Comparison of ENCODE assay signal across 19 cellular contexts in the genomic region with DNA sequence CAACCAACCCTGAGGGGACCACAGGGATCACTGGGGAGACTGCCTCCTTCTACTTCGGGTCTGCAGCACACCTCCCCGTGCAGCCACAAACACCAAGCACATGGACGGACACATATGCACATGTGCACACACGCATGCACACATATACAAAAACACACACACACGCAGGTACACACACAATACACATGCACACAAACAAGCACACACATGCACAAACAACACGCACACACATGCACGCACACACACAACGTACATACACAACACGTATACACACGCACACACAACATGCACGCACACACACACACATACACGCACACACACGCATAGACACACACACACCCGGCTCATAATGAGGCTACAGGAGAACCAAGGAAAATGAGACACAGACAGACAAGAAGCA.
DNase-seq lines count a peak whose midpoint lies in the region; ATAC-seq, FAIRE-seq and TF ChIP-seq lines count a peak whose summit lies in the region.
"Had no signal": no experiment of that assay in that cellular context is flagged by ENCODE, and none has a peak within 500 bp of the region (broad histone marks: within the 10 kb centered on the region; RNA-seq: fewer than 3 reads in every experiment).

No MANE protein-coding gene starts in this region.

- H3K79me2 ChIP-seq in HepG2 (ENCODE audit: insufficient read depth, low read length) (no peaks in the 10 kb centered on the region), parathyroid adenoma (no peaks in the 10 kb centered on the region)

- H3K27me3 ChIP-seq in HepG2 (ENCODE audit: control insufficient read depth in 1 of 2, insufficient read depth in 2 of 2, low read length in 2 of 2) (no peaks in the 10 kb centered on the region), right lobe of liver (no peaks in the 10 kb centered on the region), bronchial epithelial cell (ENCODE audit: control insufficient read depth, insufficient read depth, low read length) (no peaks in the 10 kb centered on the region), parathyroid adenoma (ENCODE audit: control insufficient read depth, insufficient read depth, low read length) (no peaks in the 10 kb centered on the region)
- H3K27me3 ChIP-seq: BLaER1 had no signal

- no peak for ATAC-seq in HepG2
- no peak for ATAC-seq in right lobe of liver
- ATAC-seq in stimulated activated memory B cell treated with anti-CD40 and anti-IgM and Interleukin-4, amounts not matched to agents 10 μg/mL and 1 μg/mL and 100 μg/mL, for 72 hours, result no peak

- peaks cover 39% of the 10 kb centered on the region for H3K36me3 Mint-ChIP-seq in stimulated activated memory B cell treated with anti-CD40 and anti-IgM and Interleukin-4, amounts not matched to agents 10 μg/mL and 1 μg/mL and 100 μg/mL, for 72 hours

- TF ChIP-seq POLR2A in HepG2 (IDR thresholded peaks at IDR 0.05; ENCODE audit: insufficient read depth in 1 of 2, low read depth in 2 of 2, low read length in 2 of 2) (no peak), right lobe of liver (IDR thresholded peaks at IDR 0.05) (no peak)

- no peaks in the 10 kb centered on the region for H3K9me3 Mint-ChIP-seq in stimulated activated memory B cell treated with anti-CD40 and anti-IgM and Interleukin-4, amounts not matched to agents 10 μg/mL and 1 μg/mL and 100 μg/mL, for 72 hours
- H3K9me3 Mint-ChIP-seq: CD8-positive, alpha-beta memory T cell; HFFc6 had no signal

- CTCF ChIA-PET in HepG2 (lab: Yijun Ruan, JAX; ENCODE audit: low intra/inter-chr PET ratio, low total read pairs), result no interaction called here

- H4K20me1 ChIP-seq in HepG2 (ENCODE audit: insufficient read depth, low read length), result no peaks in the 10 kb centered on the region
- H4K20me1 ChIP-seq: BLaER1 had no signal

- POLR2A ChIA-PET in HepG2 (lab: Yijun Ruan, JAX), result no interaction called here

- H3K4me1 ChIP-seq in HepG2 (ENCODE audit: insufficient read depth, low read length) (no peaks in the 10 kb centered on the region), right lobe of liver (no peaks in the 10 kb centered on the region), parathyroid adenoma (peaks cover 30% of the 10 kb centered on the region)
- H3K4me1 ChIP-seq: BLaER1, Caco-2 had no signal

- intact Hi-C loops in HepG2 (cut with micrococcal nuclease; ENCODE audit: unreplicated experiment) (no loop called here), right lobe of liver (cut with DNase I) (no loop called here)

- TF ChIP-seq EP300 in HepG2 (IDR thresholded peaks at IDR 0.05; ENCODE audit: low read depth in 2 of 2, low read length in 2 of 2) (no peak), HepG2 (CRISPR knock-in tag; IDR thresholded peaks at IDR 0.05; ENCODE audit: borderline replicate concordance) (no peak)

- no peak overlapping the region for H3K27ac Mint-ChIP-seq in stimulated activated memory B cell treated with anti-CD40 and anti-IgM and Interleukin-4, amounts not matched to agents 10 μg/mL and 1 μg/mL and 100 μg/mL, for 72 hours
- H3K27ac Mint-ChIP-seq: CD8-positive, alpha-beta memory T cell; HFFc6 had no signal

- no peaks in the 10 kb centered on the region for H3K4me1 Mint-ChIP-seq in stimulated activated memory B cell treated with anti-CD40 and anti-IgM and Interleukin-4, amounts not matched to agents 10 μg/mL and 1 μg/mL and 100 μg/mL, for 72 hours
- H3K4me1 Mint-ChIP-seq: CD8-positive, alpha-beta memory T cell had no signal

- BruUV-seq in HepG2 (replicated peaks; lab: Mats Ljungman, UMichigan), result no TSS peak

- FAIRE-seq in HepG2 (lab: Jason Lieb, UNC), result no peak
- peak; percentile 95 for FAIRE-seq in bronchial epithelial cell (lab: Jason Lieb, UNC)
- FAIRE-seq: GM18507 had no signal

- H2AFZ ChIP-seq in HepG2 (ENCODE audit: low read length) (no peak overlapping the region), parathyroid adenoma (peak overlapping the region; percentile 76)
- H2AFZ ChIP-seq: GM23248 had no signal

- in situ Hi-C loops in HepG2 (cut with HindIII; ENCODE audit: extremely low pct_ligation_motif_present, low pct_unique_long_range_greater_than_20kb), result no loop called here

- H3K4me3 ChIP-seq in HepG2 (replicated peaks in 1 of 3; ENCODE audit: insufficient read depth in 1 of 3, low read depth in 2 of 3, low read length in 3 of 3), result no peak overlapping the region
- H3K4me3 ChIP-seq in right lobe of liver, result no peak overlapping the region
- no peak overlapping the region for H3K4me3 ChIP-seq in bronchial epithelial cell (ENCODE audit: low read depth, low read length)
- no peak overlapping the region for H3K4me3 ChIP-seq in parathyroid adenoma (ENCODE audit: low read depth, low read length)
- H3K4me3 ChIP-seq: BLaER1, GM23248 had no signal

- H3K9me3 ChIP-seq in HepG2 (ENCODE audit: low read length) (no peaks in the 10 kb centered on the region), right lobe of liver (no peaks in the 10 kb centered on the region), parathyroid adenoma (ENCODE audit: control insufficient read depth, low read length) (no peaks in the 10 kb centered on the region)
- H3K9me3 ChIP-seq: Caco-2 had no signal

- H3K9ac ChIP-seq in HepG2 (ENCODE audit: insufficient read depth, low read depth, low read length), result no peak overlapping the region
- no peak overlapping the region for H3K9ac ChIP-seq in parathyroid adenoma
- H3K9ac ChIP-seq: BLaER1, GM23248 had no signal

- DNase-seq in HepG2 (ENCODE audit: low spot score) (no peak), right lobe of liver (no peak), bronchial epithelial cell (ENCODE audit: low read depth) (no peak), dermis blood vessel endothelial cell (no peak), NCI-H2029 (lab: John Stamatoyannopoulos, UW) (no peak)
- DNase-seq: 8988T; AML-193; Caco-2; CD8-positive, alpha-beta memory T cell; DMS53; GF-D8; GM23248; H7; HFFc6; KBM-7 had no signal

- H3K4me3 Mint-ChIP-seq in stimulated activated memory B cell treated with anti-CD40 and anti-IgM and Interleukin-4, amounts not matched to agents 10 μg/mL and 1 μg/mL and 100 μg/mL, for 72 hours, result no peak overlapping the region
- H3K4me3 Mint-ChIP-seq: CD8-positive, alpha-beta memory T cell; HFFc6 had no signal

- no peak overlapping the region for H3K27ac ChIP-seq in HepG2 (ENCODE audit: extremely low read length, insufficient read depth, low read length)
- no peak overlapping the region for H3K27ac ChIP-seq in right lobe of liver
- no peak overlapping the region for H3K27ac ChIP-seq in parathyroid adenoma
- H3K27ac ChIP-seq: BLaER1, GM23248 had no signal

- 72% methylated on average over 10 of the region's 14 CpGs for WGBS in HepG2 (ENCODE audit: low lambda C conversion rate)
- WGBS in right lobe of liver (ENCODE audit: insufficient coverage, low coverage, low lambda C conversion rate, missing lambda C conversion rate), result 91% methylated on average over 11 of the region's 14 CpGs

- no peaks in the 10 kb centered on the region for H3K36me3 ChIP-seq in HepG2 (replicated peaks in 1 of 2; ENCODE audit: control insufficient read depth in 1 of 2, insufficient read depth in 2 of 2, low read length in 2 of 2)
- H3K36me3 ChIP-seq in right lobe of liver, result peaks cover 0 to 4% (median 0%) of the 10 kb centered on the region in 4 donors
- H3K36me3 ChIP-seq in bronchial epithelial cell (ENCODE audit: control insufficient read depth, insufficient read depth, low read length), result no peaks in the 10 kb centered on the region
- no peaks in the 10 kb centered on the region for H3K36me3 ChIP-seq in parathyroid adenoma (ENCODE audit: control insufficient read depth, insufficient read depth, low read length)
- H3K36me3 ChIP-seq: BLaER1 had no signal

- H3K4me2 ChIP-seq in HepG2 (ENCODE audit: low read depth, low read length), result no peak overlapping the region
- peak overlapping the region; percentile 55 for H3K4me2 ChIP-seq in parathyroid adenoma (ENCODE audit: low read length)
- H3K4me2 ChIP-seq: BLaER1 had no signal

- no peak for TF ChIP-seq CTCF in HepG2 (CRISPR knock-in tag; IDR thresholded peaks at IDR 0.05)
- TF ChIP-seq CTCF in right lobe of liver (IDR thresholded peaks at IDR 0.05), result no peak
- TF ChIP-seq CTCF in bronchial epithelial cell (IDR thresholded peaks at IDR 0.05; ENCODE audit: insufficient read depth, low read length, severe bottlenecking), result no peak
- no peak for TF ChIP-seq CTCF in parathyroid adenoma (IDR thresholded peaks at IDR 0.05)

- no peak for TF ChIP-seq RAD21 in HepG2 (CRISPR knock-in tag; IDR thresholded peaks at IDR 0.05)

- no peaks in the 10 kb centered on the region for H3K27me3 Mint-ChIP-seq in stimulated activated memory B cell treated with anti-CD40 and anti-IgM and Interleukin-4, amounts not matched to agents 10 μg/mL and 1 μg/mL and 100 μg/mL, for 72 hours

TF ChIP-seq in HepG2, 621 proteins besides CTCF, POLR2A, EP300 and RAD21:
- no peak for TF ChIP-seq REPIN1 (CRISPR knock-in tag; IDR thresholded peaks at IDR 0.05; ENCODE audit: borderline replicate concordance, low read depth)
- peak; percentile 23; the same call in 1 of the 2 replicates for TF ChIP-seq LCORL (IDR thresholded peaks at IDR 0.05)
- TF ChIP-seq LCORL (CRISPR knock-in tag; IDR thresholded peaks at IDR 0.05), result no peak
- TF ChIP-seq, protein P1, sequence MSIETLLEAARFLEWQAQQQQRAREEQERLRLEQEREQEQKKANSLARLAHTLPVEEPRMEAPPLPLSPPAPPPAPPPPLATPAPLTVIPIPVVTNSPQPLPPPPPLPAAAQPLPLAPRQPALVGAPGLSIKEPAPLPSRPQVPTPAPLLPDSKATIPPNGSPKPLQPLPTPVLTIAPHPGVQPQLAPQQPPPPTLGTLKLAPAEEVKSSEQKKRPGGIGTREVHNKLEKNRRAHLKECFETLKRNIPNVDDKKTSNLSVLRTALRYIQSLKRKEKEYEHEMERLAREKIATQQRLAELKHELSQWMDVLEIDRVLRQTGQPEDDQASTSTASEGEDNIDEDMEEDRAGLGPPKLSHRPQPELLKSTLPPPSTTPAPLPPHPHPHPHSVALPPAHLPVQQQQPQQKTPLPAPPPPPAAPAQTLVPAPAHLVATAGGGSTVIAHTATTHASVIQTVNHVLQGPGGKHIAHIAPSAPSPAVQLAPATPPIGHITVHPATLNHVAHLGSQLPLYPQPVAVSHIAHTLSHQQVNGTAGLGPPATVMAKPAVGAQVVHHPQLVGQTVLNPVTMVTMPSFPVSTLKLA (IDR thresholded peaks at IDR 0.05), result peak; percentile 98
TF ChIP-seq in HepG2: peak in this region for 2.
